Comparison of ENCODE assay signal across 10 cellular contexts in genomic region chr22:20568502-20569058, GRCh38.
DNase-seq lines count a peak whose midpoint lies in the region; ATAC-seq, FAIRE-seq and TF ChIP-seq lines count a peak whose summit lies in the region.
"Had no signal": no experiment of that assay in that cellular context is flagged by ENCODE, and none has a peak within 500 bp of the region (broad histone marks: within the 10 kb centered on the region; RNA-seq: fewer than 3 reads in every experiment).

No MANE protein-coding gene starts in this region.

- in situ Hi-C loops in K562 (cut with MboI), result no loop called here

- peaks cover 2 to 11% of the 10 kb centered on the region in 2 experiments; a peak in 3 of 5 replicates for H3K4me1 ChIP-seq in K562 (replicated peaks in 1 of 2; ENCODE audit: control insufficient read depth in 2 of 2, insufficient read depth in 2 of 2, low read length in 2 of 2)
- H3K4me1 ChIP-seq in mesenchymal stem cell (ENCODE audit: control insufficient read depth, insufficient read depth, low read depth, low read length), result peaks cover 60% of the 10 kb centered on the region
- H3K4me1 ChIP-seq in thyroid gland, result peaks cover 41 to 56% of the 10 kb centered on the region in 2 donors

- no peak for FAIRE-seq in K562 (lab: Jason Lieb, UNC)
- no peak for FAIRE-seq in GM12892 (lab: Jason Lieb, UNC)
- FAIRE-seq: G401.6 had no signal

- H2AK5ac ChIP-seq in mesenchymal stem cell (ENCODE audit: low read length, severe bottlenecking), result peak overlapping the region; percentile 8

- H3K9me1 ChIP-seq in K562 (ENCODE audit: control insufficient read depth, insufficient read depth, low read length), result peaks cover 16% of the 10 kb centered on the region

- H2AFZ ChIP-seq in K562 (ENCODE audit: low read depth, low read length), result no peak overlapping the region
- H2AFZ ChIP-seq in mesenchymal stem cell (ENCODE audit: low read depth, low read length), result no peak overlapping the region

- no peak for ATAC-seq in activated CD8-positive, alpha-beta T cell treated with anti-CD3 and anti-CD28 coated beads, Interleukin-2, amount 10 ng/mL, durations not matched to agents 7 days and 5 days
- no peak for ATAC-seq in activated CD8-positive, alpha-beta T cell treated with anti-CD3 and anti-CD28 coated beads for 36 hours
- no peak for ATAC-seq in K562

- H3K79me2 ChIP-seq in K562 (ENCODE audit: control insufficient read depth, insufficient read depth, low read length), result no peaks in the 10 kb centered on the region

- 94% methylated on average over 9 of the region's 9 CpGs for WGBS in K562 (ENCODE audit: insufficient coverage, low coverage, missing lambda C conversion rate)
- 79% methylated on average over 5 of the region's 9 CpGs for WGBS in mesenchymal stem cell
- WGBS in thyroid gland, 2 donors, result 89% methylated on average over 8 of the region's 9 CpGs

- H3K4ac ChIP-seq in mesenchymal stem cell (ENCODE audit: low read depth in 1 of 2, low read length in 2 of 2), result no peak overlapping the region

- no TSS peak for BruUV-seq in K562 (replicated peaks; lab: Mats Ljungman, UMichigan)

- peaks cover 89% of the 10 kb centered on the region for H3K4me1 Mint-ChIP-seq in activated CD8-positive, alpha-beta T cell treated with anti-CD3 and anti-CD28 coated beads, Interleukin-2, amount 10 ng/mL, durations not matched to agents 7 days and 5 days (ENCODE audit: low read depth)
- H3K4me1 Mint-ChIP-seq in activated CD8-positive, alpha-beta T cell treated with anti-CD3 and anti-CD28 coated beads for 36 hours (ENCODE audit: low read depth), result peaks cover 78% of the 10 kb centered on the region
- no peaks in the 10 kb centered on the region for H3K4me1 Mint-ChIP-seq in progenitor cell of endocrine pancreas (ENCODE audit: low read depth)

- H4K91ac ChIP-seq in mesenchymal stem cell (ENCODE audit: low read length), result peak overlapping the region; percentile 28

- TF ChIP-seq CTCF in activated CD8-positive, alpha-beta T cell treated with anti-CD3 and anti-CD28 coated beads for 36 hours (IDR thresholded peaks at IDR 0.05), result no peak
- no peak; a peak in 1 of 6 replicates for TF ChIP-seq CTCF in K562 (IDR thresholded peaks at IDR 0.05 in 2 of 3, conservative IDR thresholded peaks at IDR 0.05 in 1 of 3; ENCODE audit: insufficient read depth in 2 of 3, low read depth in 1 of 3, low read length in 3 of 3)
- TF ChIP-seq CTCF in thyroid gland (IDR thresholded peaks at IDR 0.05), result no peak
- no peak for TF ChIP-seq CTCF in progenitor cell of endocrine pancreas (IDR thresholded peaks at IDR 0.05; ENCODE audit: unreplicated experiment)

- intact Hi-C loops in activated CD8-positive, alpha-beta T cell treated with anti-CD3 and anti-CD28 coated beads for 36 hours (cut with micrococcal nuclease), result no loop called here
- intact Hi-C loops in K562 (cut with micrococcal nuclease), result no loop called here
- intact Hi-C loops in thyroid gland (cut with DNase I), result loop anchor here (5.0 kb wide), 1 partner anchor 61 kb away; the partner anchor contains the start of gene MED15

- H2BK12ac ChIP-seq in mesenchymal stem cell (ENCODE audit: low read length in 2 of 2), result peak overlapping the region in 1 of 2 experiments; percentile 29

- no peaks in the 10 kb centered on the region for H3K9me3 ChIP-seq in K562 (replicated peaks; ENCODE audit: control insufficient read depth, insufficient read depth, low read depth, low read length)
- H3K9me3 ChIP-seq in mesenchymal stem cell (ENCODE audit: control insufficient read depth, low read length), result no peaks in the 10 kb centered on the region
- H3K9me3 ChIP-seq in thyroid gland, result no peaks in the 10 kb centered on the region

- DNase-seq in activated CD8-positive, alpha-beta T cell treated with anti-CD3 and anti-CD28 coated beads, Interleukin-2, amount 10 ng/mL, durations not matched to agents 7 days and 5 days, result no peak
- DNase-seq in activated CD8-positive, alpha-beta T cell treated with anti-CD3 and anti-CD28 coated beads for 36 hours, result no peak
- DNase-seq in K562 (ENCODE audit: extremely low read depth in 1 of 4, low spot score in 3 of 4) (no peak), mesenchymal stem cell (no peak), thyroid gland (no peak), NAMALWA (ENCODE audit: low spot score) (no peak), GM12892 (ENCODE audit: insufficient read length) (no peak), progenitor cell of endocrine pancreas (ENCODE audit: low spot score, unreplicated experiment) (no peak)
- DNase-seq: NCI-H748 treated with DMSO at 0.1 percent for 48 hours had no signal

- no peak overlapping the region for H2BK5ac ChIP-seq in mesenchymal stem cell (ENCODE audit: low read depth, low read length, poor library complexity, severe bottlenecking)

- no peak overlapping the region for H3K23ac ChIP-seq in mesenchymal stem cell (ENCODE audit: low read length in 2 of 2)

- POLR2A ChIA-PET in activated CD8-positive, alpha-beta T cell treated with anti-CD3 and anti-CD28 coated beads, Interleukin-2, amount 10 ng/mL, durations not matched to agents 7 days and 5 days (lab: Charles Lee), result interaction anchor here (0.9 to 5.5 kb wide), 5 partner anchors 10 to 145 kb away, joined by 3 to 28 read pairs (median 7); partner anchors contain the start of gene MED15
- POLR2A ChIA-PET in activated CD8-positive, alpha-beta T cell treated with anti-CD3 and anti-CD28 coated beads for 36 hours (lab: Charles Lee), result interaction anchor here (0.8 to 5.4 kb wide), 5 partner anchors 11 to 80 kb away, joined by 3 to 48 read pairs (median 7); partner anchors contain the start of gene MED15
- POLR2A ChIA-PET in K562 (lab: Yijun Ruan, JAX), result interaction anchor here (0.6 to 68.9 kb wide), 14 partner anchors 10 to 1194 kb away, joined by 3 to 1693 read pairs (median 4); partner anchors contain the start of gene MED15

- peaks cover 40% of the 10 kb centered on the region for H4K20me1 ChIP-seq in K562 (replicated peaks; ENCODE audit: control insufficient read depth, insufficient read depth, low read length)

- H2BK120ac ChIP-seq in mesenchymal stem cell (ENCODE audit: low read depth, low read length), result no peak overlapping the region

- no peak overlapping the region for H3K4me3 ChIP-seq in K562
- H3K4me3 ChIP-seq in mesenchymal stem cell (ENCODE audit: insufficient read depth in 1 of 2, low read depth in 1 of 2, low read length in 2 of 2), result peak overlapping the region in 1 of 2 experiments; percentile 4
- H3K4me3 ChIP-seq in thyroid gland (replicated peaks in 1 of 3), result no peak overlapping the region

- no peak overlapping the region for H3K4me2 ChIP-seq in K562 (ENCODE audit: insufficient read depth, low read length)
- H3K4me2 ChIP-seq in mesenchymal stem cell (ENCODE audit: low read length, poor library complexity, severe bottlenecking), result no peak overlapping the region

- H3K27ac ChIP-seq in K562 (ENCODE audit: extremely low read depth, low read depth, low read length), result no peak overlapping the region
- H3K27ac ChIP-seq in mesenchymal stem cell (ENCODE audit: low read length, poor library complexity, severe bottlenecking), result peak overlapping the region; percentile 89
- H3K27ac ChIP-seq in thyroid gland, result peak overlapping the region; percentile 72 to 76 (median 74)

- H3K27ac Mint-ChIP-seq in activated CD8-positive, alpha-beta T cell treated with anti-CD3 and anti-CD28 coated beads, Interleukin-2, amount 10 ng/mL, durations not matched to agents 7 days and 5 days, result peak overlapping the region; percentile 89
- H3K27ac Mint-ChIP-seq in activated CD8-positive, alpha-beta T cell treated with anti-CD3 and anti-CD28 coated beads for 36 hours, result no peak overlapping the region
- no peak overlapping the region for H3K27ac Mint-ChIP-seq in progenitor cell of endocrine pancreas

- TF ChIP-seq EP300 in K562 (IDR thresholded peaks at IDR 0.05; ENCODE audit: low read length), result no peak

- peak overlapping the region; percentile 25 to 55 for H3K18ac ChIP-seq in mesenchymal stem cell (ENCODE audit: low read depth in 1 of 2, low read length in 2 of 2)

- peaks cover 29% of the 10 kb centered on the region for H3K79me1 ChIP-seq in mesenchymal stem cell (replicated peaks; ENCODE audit: low read length, poor library complexity, severe bottlenecking)

- TF ChIP-seq POLR2A in K562 (conservative IDR thresholded peaks at IDR 0.05), result 0 out of 2 replicates have a peak, but pooled peaks have one; percentile 10
- no peak for TF ChIP-seq POLR2A in thyroid gland (IDR thresholded peaks at IDR 0.05)
- TF ChIP-seq POLR2A in GM12892 (IDR thresholded peaks at IDR 0.05; ENCODE audit: low read depth, low read length), result no peak

- H3K27me3 ChIP-seq in K562 (ENCODE audit: control insufficient read depth in 2 of 2, insufficient read depth in 2 of 2, low read length in 2 of 2) (no peaks in the 10 kb centered on the region), mesenchymal stem cell (ENCODE audit: control insufficient read depth in 1 of 2, insufficient read depth in 1 of 2, low read length in 2 of 2) (no peaks in the 10 kb centered on the region), thyroid gland (no peaks in the 10 kb centered on the region)

- no peak overlapping the region for H2BK15ac ChIP-seq in mesenchymal stem cell (ENCODE audit: low read depth, poor library complexity, severe bottlenecking)

- H3K9ac ChIP-seq in K562 (ENCODE audit: insufficient read depth in 1 of 2, low read depth in 2 of 2, low read length in 2 of 2) (peak overlapping the region in 1 of 2 experiments; percentile 57; a peak in 1 of 4 replicates), mesenchymal stem cell (ENCODE audit: low read length) (peak overlapping the region; percentile 41)

- peak overlapping the region in 1 of 2 experiments; percentile 53 for H3K14ac ChIP-seq in mesenchymal stem cell (ENCODE audit: low read length in 2 of 2)

- H4K8ac ChIP-seq in mesenchymal stem cell (ENCODE audit: low read length), result no peak overlapping the region

- no peaks in the 10 kb centered on the region for H3K27me3 Mint-ChIP-seq in activated CD8-positive, alpha-beta T cell treated with anti-CD3 and anti-CD28 coated beads, Interleukin-2, amount 10 ng/mL, durations not matched to agents 7 days and 5 days (ENCODE audit: low read depth)
- H3K27me3 Mint-ChIP-seq in activated CD8-positive, alpha-beta T cell treated with anti-CD3 and anti-CD28 coated beads for 36 hours, result no peaks in the 10 kb centered on the region
- H3K27me3 Mint-ChIP-seq in progenitor cell of endocrine pancreas, result no peaks in the 10 kb centered on the region

- H3K36me3 ChIP-seq in K562 (ENCODE audit: control insufficient read depth, insufficient read depth, low read length) (peaks cover 92% of the 10 kb centered on the region), mesenchymal stem cell (ENCODE audit: control insufficient read depth in 1 of 2, insufficient read depth in 2 of 2, low read depth in 1 of 2, low read length in 2 of 2) (peaks cover 73 to 80% of the 10 kb centered on the region in 2 experiments), thyroid gland (peaks cover 39 to 44% of the 10 kb centered on the region in 2 donors)

- CTCF ChIA-PET in activated CD8-positive, alpha-beta T cell treated with anti-CD3 and anti-CD28 coated beads, Interleukin-2, amount 10 ng/mL, durations not matched to agents 7 days and 5 days (lab: Charles Lee), result interaction anchor here (0.6 to 14.1 kb wide), 10 partner anchors 15 to 216 kb away, joined by 3 to 465 read pairs (median 4); partner anchors contain the start of gene MED15
- CTCF ChIA-PET in activated CD8-positive, alpha-beta T cell treated with anti-CD3 and anti-CD28 coated beads for 36 hours (lab: Charles Lee), result interaction anchor here (0.8 to 12.5 kb wide), 10 partner anchors 10 to 173 kb away, joined by 3 to 234 read pairs (median 4); no protein-coding TSS in a partner anchor
- CTCF ChIA-PET in K562 (lab: Yijun Ruan, JAX; ENCODE audit: low intra/inter-chr PET ratio), result interaction anchor here (0.5 to 2.3 kb wide), 4 partner anchors 9 to 150 kb away, joined by 4 to 15 read pairs (median 5); no protein-coding TSS in a partner anchor

- TF ChIP-seq RAD21 in K562 (CRISPR knock-in tag; conservative IDR thresholded peaks at IDR 0.05 in 1 of 2, IDR thresholded peaks at IDR 0.05 in 1 of 2), result no peak

- H3K36me3 Mint-ChIP-seq in activated CD8-positive, alpha-beta T cell treated with anti-CD3 and anti-CD28 coated beads, Interleukin-2, amount 10 ng/mL, durations not matched to agents 7 days and 5 days (ENCODE audit: low read depth), result peaks cover 90% of the 10 kb centered on the region
- peaks cover 82% of the 10 kb centered on the region for H3K36me3 Mint-ChIP-seq in activated CD8-positive, alpha-beta T cell treated with anti-CD3 and anti-CD28 coated beads for 36 hours (ENCODE audit: low read depth)
- peaks cover 8% of the 10 kb centered on the region for H3K36me3 Mint-ChIP-seq in progenitor cell of endocrine pancreas (ENCODE audit: insufficient read depth)

- no peaks in the 10 kb centered on the region for H3K9me3 Mint-ChIP-seq in activated CD8-positive, alpha-beta T cell treated with anti-CD3 and anti-CD28 coated beads, Interleukin-2, amount 10 ng/mL, durations not matched to agents 7 days and 5 days (ENCODE audit: insufficient read depth)
- H3K9me3 Mint-ChIP-seq in activated CD8-positive, alpha-beta T cell treated with anti-CD3 and anti-CD28 coated beads for 36 hours, result no peaks in the 10 kb centered on the region
- H3K9me3 Mint-ChIP-seq in progenitor cell of endocrine pancreas (ENCODE audit: low read depth), result no peaks in the 10 kb centered on the region

- peak overlapping the region; percentile 53 for H3K4me3 Mint-ChIP-seq in activated CD8-positive, alpha-beta T cell treated with anti-CD3 and anti-CD28 coated beads, Interleukin-2, amount 10 ng/mL, durations not matched to agents 7 days and 5 days
- no peak overlapping the region for H3K4me3 Mint-ChIP-seq in activated CD8-positive, alpha-beta T cell treated with anti-CD3 and anti-CD28 coated beads for 36 hours
- H3K4me3 Mint-ChIP-seq in progenitor cell of endocrine pancreas (ENCODE audit: low read depth), result no peak overlapping the region
